ENCODE assay signal across 17 cellular contexts in the genomic region with DNA sequence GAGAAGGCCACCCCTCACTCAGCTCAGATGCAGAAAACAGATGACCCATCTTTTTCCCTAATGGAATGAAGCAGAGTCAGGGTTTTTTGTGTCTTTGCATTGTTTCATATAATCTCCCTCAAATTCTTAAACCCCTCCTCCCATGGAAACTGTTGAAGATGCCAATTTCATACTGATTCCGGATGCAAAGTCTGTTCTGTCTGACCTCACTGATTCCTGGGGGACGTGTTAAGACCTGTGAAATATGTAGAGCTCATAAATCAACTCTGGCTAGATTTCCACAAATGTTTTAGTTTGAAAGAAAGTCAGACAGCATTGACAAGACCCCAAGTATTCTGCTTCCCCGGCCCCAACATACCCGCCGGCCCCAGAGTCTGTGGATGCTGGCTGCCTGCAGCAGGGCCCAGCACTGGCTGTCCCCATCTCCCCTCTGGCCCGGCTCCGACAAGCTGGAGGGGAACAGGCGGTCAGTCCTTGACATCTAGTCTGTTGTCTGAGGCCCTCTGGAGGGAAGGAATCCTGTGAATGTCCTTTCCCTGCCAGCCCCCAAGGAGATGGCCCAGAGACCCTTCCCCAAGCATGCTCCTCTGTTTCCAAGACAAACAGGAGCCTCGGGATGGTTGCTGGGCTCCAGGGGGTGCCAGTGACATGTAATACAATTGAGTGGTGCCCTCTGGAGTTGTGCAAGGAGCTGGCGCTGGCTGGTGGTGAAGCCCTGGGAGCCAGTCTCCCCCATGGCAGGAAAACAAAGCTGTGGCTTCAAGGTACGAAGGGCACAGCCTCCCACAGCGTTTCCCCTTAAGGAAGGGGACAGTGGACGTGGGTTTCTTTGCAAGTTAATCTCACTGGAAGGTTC. TPM values are rescaled to one million over a fixed set of nuclear protein-coding genes. Genes with fewer than 3 reads are reported as not detected.
DNase-seq lines count a peak whose midpoint lies in the region; ATAC-seq and TF ChIP-seq lines count a peak whose summit lies in the region.
"Had no signal": no experiment of that assay in that cellular context is flagged by ENCODE, and none has a peak within 500 bp of the region (broad histone marks: within the 10 kb centered on the region; RNA-seq: fewer than 3 reads in every experiment).

No MANE protein-coding gene starts in this region.

- H3K79me2 ChIP-seq in fibroblast of lung (ENCODE audit: control insufficient read depth, insufficient read depth, low read length): no peaks in the 10 kb centered on the region

- H3K27me3 ChIP-seq in RWPE2 (ENCODE audit: insufficient read depth, poor library complexity, severe bottlenecking) (no peaks in the 10 kb centered on the region), fibroblast of lung (ENCODE audit: control insufficient read depth, insufficient read depth, low read length) (no peaks in the 10 kb centered on the region), thymus (ENCODE audit: control insufficient read depth, insufficient read depth) (no peaks in the 10 kb centered on the region)
- H3K27me3 ChIP-seq: BE2C had no signal

- no peak overlapping the region for H3K4me2 ChIP-seq in fibroblast of lung (ENCODE audit: extremely low read depth, insufficient read depth, low read length)

- no peaks in the 10 kb centered on the region for H4K20me1 ChIP-seq in fibroblast of lung (ENCODE audit: control insufficient read depth, extremely low read depth, insufficient read depth, low read length)

- H3K9me3 ChIP-seq in RWPE2 (ENCODE audit: severe bottlenecking): no peaks in the 10 kb centered on the region
- no peaks in the 10 kb centered on the region for H3K9me3 ChIP-seq in fibroblast of lung (ENCODE audit: control insufficient read depth, insufficient read depth, low read depth, low read length)
- no peaks in the 10 kb centered on the region for H3K9me3 ChIP-seq in thymus (ENCODE audit: control insufficient read depth)
- H3K9me3 ChIP-seq: BE2C had no signal

- peak; percentile 78 for ATAC-seq in RWPE2 (ENCODE audit: low read depth)
- ATAC-seq in left lobe of liver: peak; percentile 19
- no peak for ATAC-seq in GM21367 (IDR thresholded peaks at IDR 0.05; ENCODE audit: unreplicated experiment)
- ATAC-seq in HG03280 (IDR thresholded peaks at IDR 0.05; ENCODE audit: unreplicated experiment): no peak
- no peak for ATAC-seq in GM18861 (IDR thresholded peaks at IDR 0.05; ENCODE audit: unreplicated experiment)
- ATAC-seq: activated CD4-positive, alpha-beta T cell treated with anti-CD3 and anti-CD28 coated beads for 36 hours; activated naive CD4-positive, alpha-beta T cell treated with anti-CD3 and anti-CD28 coated beads, Interleukin-2, amount 50 U/mL, for 72 hours had no signal

- no peak overlapping the region for H2AFZ ChIP-seq in fibroblast of lung (ENCODE audit: low read length)

- H3K27ac ChIP-seq in RWPE2 (ENCODE audit: poor library complexity, severe bottlenecking) (peak overlapping the region; percentile 45), fibroblast of lung (ENCODE audit: insufficient read depth, low read length) (no peak overlapping the region), thymus (ENCODE audit: low read depth) (peak overlapping the region; percentile 37)

- H3K4me1 ChIP-seq in RWPE2 (ENCODE audit: insufficient read depth, poor library complexity, severe bottlenecking) (peaks cover 20% of the 10 kb centered on the region), fibroblast of lung (ENCODE audit: control insufficient read depth, extremely low read depth, insufficient read depth, low read length) (no peaks in the 10 kb centered on the region), thymus (ENCODE audit: control insufficient read depth, insufficient read depth, low read length) (no peaks in the 10 kb centered on the region)
- H3K4me1 ChIP-seq: BE2C had no signal

- H3K36me3 ChIP-seq in RWPE2 (ENCODE audit: low read depth) (no peaks in the 10 kb centered on the region), fibroblast of lung (ENCODE audit: control insufficient read depth, insufficient read depth, low read length) (peaks cover 2% of the 10 kb centered on the region), thymus (ENCODE audit: control insufficient read depth, insufficient read depth) (no peaks in the 10 kb centered on the region)
- H3K36me3 ChIP-seq: BE2C had no signal

- TF ChIP-seq CTCF in RWPE2 (IDR thresholded peaks at IDR 0.05; ENCODE audit: poor library complexity, severe bottlenecking) (peak; percentile 23), fibroblast of lung (conservative IDR thresholded peaks at IDR 0.05 in 1 of 2, IDR thresholded peaks at IDR 0.05 in 1 of 2; ENCODE audit: low read depth in 1 of 2, low read length in 2 of 2) (no peak)

- 88% methylated on average over 13 of the region's 13 CpGs for WGBS in thymus

- no peak for DNase-seq in RWPE2 (ENCODE audit: low spot score)
- peak; percentile 12 to 52 for DNase-seq in fibroblast of lung (ENCODE audit: low read depth in 2 of 2)
- no peak for DNase-seq in left lobe of liver (ENCODE audit: low spot score)
- DNase-seq in NCI-H1436 treated with DMSO at 0.1 percent for 48 hours (lab: John Stamatoyannopoulos, UW): no peak
- DNase-seq: activated CD4-positive, alpha-beta T cell treated with anti-CD3 and anti-CD28 coated beads for 36 hours; BE2C; head of caudate nucleus; KBM-7; kidney glomerular epithelial cell; NCI-H1092; SHP77 treated with DMSO at 0.1 percent for 48 hours; stimulated activated CD4-positive, alpha-beta T cell treated with anti-CD3 and anti-CD28 coated beads, Interleukin-15, amount 100 ng/mL, for 24 hours had no signal

- H3K9ac ChIP-seq in fibroblast of lung (ENCODE audit: insufficient read depth, low read length): no peak overlapping the region

- H3K4me3 ChIP-seq in RWPE2 (ENCODE audit: severe bottlenecking) (no peak overlapping the region), fibroblast of lung (replicated peaks in 1 of 4; ENCODE audit: control extremely low read depth in 1 of 4, insufficient read depth in 1 of 4, low read depth in 3 of 4, low read length in 4 of 4) (no peak overlapping the region), thymus (ENCODE audit: low read length) (no peak overlapping the region)

RNA-seq across cellular contexts. Expression of gene FBLN5, which starts 22.4 kb away (rescaled TPM):
- 13.4 and 33.4 TPM in 2 replicates for total RNA-seq in fibroblast of lung
- polyA plus RNA-seq in fibroblast of lung: 47.5 and 50.4 TPM in 2 replicates
- 188 and 196 TPM in 2 replicates for polyA plus RNA-seq in fibroblast of lung (2012)
- 198 and 257 TPM in 2 replicates for polyA minus RNA-seq in fibroblast of lung (ENCODE audit: low replicate concordance)
- total RNA-seq in left lobe of liver: 7.7 TPM
- polyA plus RNA-seq in thymus: 61.3 TPM

RNA-seq across cellular contexts. Expression of gene TC2N, which starts 57.8 kb away (rescaled TPM):
- total RNA-seq in fibroblast of lung (0.26 and 0.83 TPM in 2 replicates), left lobe of liver (1.5 TPM)
- polyA plus RNA-seq in fibroblast of lung (0.09 and 0.19 TPM in 2 replicates), thymus (23.9 TPM)
- 0.14 and 0.20 TPM in 2 replicates for polyA plus RNA-seq in fibroblast of lung (2012)
- polyA minus RNA-seq in fibroblast of lung (ENCODE audit: low replicate concordance): 2.2 TPM in 1 of 2 replicates, not detected in the other

Comparison
In these comparisons a context has a peak if more than half of its experiments do, and no peak if none do; other contexts are left out.
1. ATAC-seq: peak in RWPE2 (single experiment) and left lobe of liver (single experiment); none in GM21367 (single experiment), HG03280 (single experiment) and GM18861 (single experiment).
2. DNase-seq: peak in fibroblast of lung (2 of 2); none in RWPE2 (single experiment), left lobe of liver (single experiment) and NCI-H1436 treated with DMSO at 0.1 percent for 48 hours (single experiment).